1 cellular context compared by ENCODE assay signal in genomic region chr1:151403612-151404011, GRCh38.
TF ChIP-seq lines count a peak whose summit lies in the region.

No MANE protein-coding gene starts in this region.

TF ChIP-seq in HepG2, 621 proteins besides CTCF, POLR2A, EP300 and RAD21:
- TF ChIP-seq TOE1 (CRISPR knock-in tag; IDR thresholded peaks at IDR 0.05) = no peak
- TF ChIP-seq NFKBIZ (CRISPR knock-in tag; IDR thresholded peaks at IDR 0.05) = no peak
- no peak for TF ChIP-seq SMYD3 (CRISPR knock-in tag; IDR thresholded peaks at IDR 0.05)
- peak; percentile 63 for TF ChIP-seq RBM22 (optimal IDR thresholded peaks at IDR 0.05; ENCODE audit: low read length)
- no peak for TF ChIP-seq ZNF121 (CRISPR knock-in tag; IDR thresholded peaks at IDR 0.05)
- no peak for TF ChIP-seq NONO (IDR thresholded peaks at IDR 0.05)
- no peak for TF ChIP-seq NONO (CRISPR knock-in tag; conservative IDR thresholded peaks at IDR 0.05)
- TF ChIP-seq FOXK2 (IDR thresholded peaks at IDR 0.05) = no peak
